ENCODE assay signal across 20 cellular contexts in genomic region chr12:51397670-51398069, GRCh38. TPM values are rescaled to one million over a fixed set of nuclear protein-coding genes. Genes with fewer than 3 reads are reported as not detected.
DNase-seq lines count a peak whose midpoint lies in the region; ATAC-seq and TF ChIP-seq lines count a peak whose summit lies in the region.
"Had no signal": no experiment of that assay in that cellular context is flagged by ENCODE, and none has a peak within 500 bp of the region (broad histone marks: within the 10 kb centered on the region; RNA-seq: fewer than 3 reads in every experiment).

No MANE protein-coding gene starts in this region.

- intact Hi-C loops in Caco-2 (cut with micrococcal nuclease; ENCODE audit: unreplicated experiment), result no loop called here

- peaks cover 48% of the 10 kb centered on the region for H3K36me3 Mint-ChIP-seq in Caco-2 (ENCODE audit: insufficient read depth, unreplicated experiment)
- H3K36me3 Mint-ChIP-seq: CD4-positive, alpha-beta memory T cell had no signal

- TF ChIP-seq CTCF in Caco-2 (IDR thresholded peaks at IDR 0.05; ENCODE audit: insufficient read depth in 1 of 2, low read depth in 1 of 2, low read length in 1 of 2, severe bottlenecking in 1 of 2, unreplicated experiment in 1 of 2) (no peak), DND-41 (IDR thresholded peaks at IDR 0.05; ENCODE audit: borderline replicate concordance, extremely low read depth, low read length, poor library complexity, severe bottlenecking) (no peak)

- no peak for ATAC-seq in DND-41 (ENCODE audit: insufficient read depth, low read depth)
- ATAC-seq: GM12878, GM23338, HCT116 had no signal

- DNase-seq in Caco-2, result no peak
- DNase-seq in DND-41, result peak; percentile 1
- no peak for DNase-seq in SK-N-MC (ENCODE audit: low read depth, low spot score)
- DNase-seq in islet precursor cell, result peak; percentile 21
- no peak for DNase-seq in stimulated activated CD4-positive, alpha-beta T cell treated with anti-CD3 and anti-CD28 coated beads, Interleukin-2, amount 100 ng/mL, for 24 hours
- DNase-seq in foreskin melanocyte, result no peak
- no peak for DNase-seq in HEK293T (ENCODE audit: extremely low spot score)
- DNase-seq: C1 segment of cervical spinal cord; CD4-positive, alpha-beta memory T cell; COR-L47; DMS153; EL; GDM1; H9 had no signal

- H3K9me3 ChIP-seq in Caco-2 (no peaks in the 10 kb centered on the region), DND-41 (ENCODE audit: insufficient read depth, low read length, severe bottlenecking) (no peaks in the 10 kb centered on the region), SK-N-MC (ENCODE audit: low read depth, low read length) (no peaks in the 10 kb centered on the region)

- no TSS peak for BruUV-seq in Caco-2 (replicated peaks; lab: Mats Ljungman, UMichigan)

- no peaks in the 10 kb centered on the region for H3K27me3 Mint-ChIP-seq in Caco-2 (ENCODE audit: insufficient read depth, unreplicated experiment)
- H3K27me3 Mint-ChIP-seq: CD4-positive, alpha-beta memory T cell had no signal

- H3K79me2 ChIP-seq in DND-41 (ENCODE audit: insufficient read depth, low read length), result 0 out of 2 replicates have a peak, but pooled peaks cover 2% of the 10 kb centered on the region

- no peaks in the 10 kb centered on the region for H3K9me3 Mint-ChIP-seq in Caco-2 (ENCODE audit: unreplicated experiment)
- H3K9me3 Mint-ChIP-seq: CD4-positive, alpha-beta memory T cell; GM23338; H9 had no signal

- H3K27ac Mint-ChIP-seq in Caco-2 (ENCODE audit: unreplicated experiment), result peak overlapping the region; percentile 90
- H3K27ac Mint-ChIP-seq: GM23338, H9 had no signal

- H3K4me3 ChIP-seq in Caco-2 (ENCODE audit: low read depth, low read length) (no peak overlapping the region), DND-41 (ENCODE audit: low read depth in 1 of 2, low read length in 2 of 2) (no peak overlapping the region), SK-N-MC (no peak overlapping the region)
- H3K4me3 ChIP-seq: GM12878, GM23338 had no signal

- CTCF ChIA-PET in Caco-2 (lab: Charles Lee), result interaction anchor here (2.1 kb wide), 1 partner anchor 23 kb away, joined by 15 read pairs; no protein-coding TSS in a partner anchor
- CTCF ChIA-PET in HEK293T (lab: Yijun Ruan, JAX), result no interaction called here

- POLR2A ChIA-PET in Caco-2 (lab: Charles Lee), result no interaction called here
- POLR2A ChIA-PET in HEK293T (lab: Yijun Ruan, JAX), result no interaction called here

- H3K4me2 ChIP-seq in DND-41 (ENCODE audit: insufficient read depth, low read length), result no peak overlapping the region
- H3K4me2 ChIP-seq: GM23338 had no signal

- H3K36me3 ChIP-seq in Caco-2 (ENCODE audit: control insufficient read depth, insufficient read depth, low read length) (no peaks in the 10 kb centered on the region), DND-41 (ENCODE audit: insufficient read depth, low read length) (no peaks in the 10 kb centered on the region), SK-N-MC (ENCODE audit: insufficient read depth, low read length) (no peaks in the 10 kb centered on the region)

- H3K4me1 ChIP-seq in Caco-2 (peaks cover 88% of the 10 kb centered on the region), DND-41 (ENCODE audit: insufficient read depth, low read length) (peaks cover 33% of the 10 kb centered on the region)

- H3K4me1 Mint-ChIP-seq in Caco-2 (ENCODE audit: low read depth, unreplicated experiment), result peaks cover 78% of the 10 kb centered on the region

- no peaks in the 10 kb centered on the region for H4K20me1 ChIP-seq in DND-41 (ENCODE audit: insufficient read depth, low read length)

- H3K27me3 ChIP-seq in Caco-2 (replicated peaks; ENCODE audit: control insufficient read depth, insufficient read depth, low read length), result no peaks in the 10 kb centered on the region
- no peaks in the 10 kb centered on the region for H3K27me3 ChIP-seq in DND-41 (ENCODE audit: insufficient read depth, low read length, poor library complexity)

- peak overlapping the region; percentile 17 for H3K4me3 Mint-ChIP-seq in Caco-2 (ENCODE audit: unreplicated experiment)
- H3K4me3 Mint-ChIP-seq: CD4-positive, alpha-beta memory T cell; GM23338; H9 had no signal

- no peak overlapping the region for H2AFZ ChIP-seq in DND-41 (ENCODE audit: low read depth, low read length)
- H2AFZ ChIP-seq: GM23338 had no signal

- H3K27ac ChIP-seq in DND-41 (ENCODE audit: low read length) (no peak overlapping the region), SK-N-MC (peak overlapping the region; percentile 80)

- no peak overlapping the region for H3K9ac ChIP-seq in DND-41 (ENCODE audit: low read depth, low read length)
- H3K9ac ChIP-seq in SK-N-MC (ENCODE audit: insufficient read length), result no peak overlapping the region

TF ChIP-seq in HEK293T, 16 proteins besides CTCF, POLR2A, EP300 and RAD21:
- no peak for TF ChIP-seq FOXA1 (IDR thresholded peaks at IDR 0.05)
- TF ChIP-seq FOXM1 (IDR thresholded peaks at IDR 0.05; ENCODE audit: borderline replicate concordance), result no peak
- TF ChIP-seq L3MBTL2 (conservative IDR thresholded peaks at IDR 0.05), result no peak
- TF ChIP-seq ARNT (IDR thresholded peaks at IDR 0.05), result no peak

RNA-seq across cellular contexts. Expression of gene GALNT6, which starts 6.5 kb away (rescaled TPM):
- total RNA-seq in Caco-2 (2022), result 170 and 190 TPM in 2 replicates

RNA-seq across cellular contexts. Expression of gene SLC4A8, which starts 27.0 kb away (rescaled TPM):
- total RNA-seq in Caco-2 (2022), result 62.7 and 67.0 TPM in 2 replicates

RNA-seq across cellular contexts. Expression of gene CELA1, which starts 51.2 kb away (rescaled TPM):
- total RNA-seq in Caco-2 (2022), result not detected in 2 replicates
- total RNA-seq: A172, A673, GM12878, GM23338, H4, H9 had no signal

Comparison
In these comparisons a context has a peak if more than half of its experiments do, and no peak if none do; other contexts are left out.
1. DNase-seq: peak in DND-41 (single experiment) and islet precursor cell (single experiment); none in Caco-2 (0 of 2), SK-N-MC (single experiment), stimulated activated CD4-positive, alpha-beta T cell treated with anti-CD3 and anti-CD28 coated beads, Interleukin-2, amount 100 ng/mL, for 24 hours (0 of 2), foreskin melanocyte (single experiment) and HEK293T (single experiment).